In the genomic region with DNA sequence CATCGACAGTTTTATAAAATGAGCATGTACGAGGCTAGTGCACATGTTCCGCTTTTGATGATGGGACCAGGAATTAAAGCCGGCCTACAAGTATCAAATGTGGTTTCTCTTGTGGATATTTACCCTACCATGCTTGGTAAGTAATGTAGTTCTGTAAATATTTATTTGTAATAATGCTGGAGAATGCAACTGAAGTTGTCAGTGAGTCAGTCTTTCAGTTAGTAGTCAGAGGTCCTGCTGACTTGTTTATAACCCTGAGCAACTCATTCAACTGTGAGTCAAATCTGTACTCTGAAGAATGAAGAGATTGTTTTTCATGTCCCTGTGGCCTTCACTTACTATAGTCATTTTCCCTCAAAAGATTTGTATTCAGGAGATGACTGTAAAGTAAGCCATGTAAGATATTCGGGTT, we compare ENCODE assay signal across 10 cellular contexts. TPM values are rescaled to one million over a fixed set of nuclear protein-coding genes. Genes with fewer than 3 reads are reported as not detected.
DNase-seq lines count a peak whose midpoint lies in the region; ATAC-seq and TF ChIP-seq lines count a peak whose summit lies in the region.
"Had no signal": no experiment of that assay in that cellular context is flagged by ENCODE, and none has a peak within 500 bp of the region (broad histone marks: within the 10 kb centered on the region; RNA-seq: fewer than 3 reads in every experiment).

No MANE protein-coding gene starts in this region.

- H3K9me3 Mint-ChIP-seq in Calu3 (ENCODE audit: low read depth, unreplicated experiment): no peaks in the 10 kb centered on the region

- CTCF ChIA-PET in Calu3 (lab: Charles Lee): no interaction called here

- H3K36me3 Mint-ChIP-seq in Calu3 (ENCODE audit: insufficient read depth, unreplicated experiment): no peaks in the 10 kb centered on the region

- no peak overlapping the region for H3K27ac Mint-ChIP-seq in Calu3 (ENCODE audit: unreplicated experiment)

- no peak for TF ChIP-seq CTCF in Calu3 (IDR thresholded peaks at IDR 0.05; ENCODE audit: unreplicated experiment)

- H3K4me3 Mint-ChIP-seq in Calu3 (ENCODE audit: low read depth, unreplicated experiment): no peak overlapping the region

- DNase-seq in activated CD4-positive, CD25-positive, alpha-beta regulatory T cell treated with anti-CD3 and anti-CD28 coated beads, Interleukin-2, amount 50 U/mL, for 72 hours: no peak
- peak; percentile 32 for DNase-seq in pulmonary artery endothelial cell (ENCODE audit: low read depth, low spot score)
- DNase-seq in stimulated activated naive CD4-positive, alpha-beta T cell (lab: John Stamatoyannopoulos, UW): no peak
- no peak for DNase-seq in NCI-H446 (lab: John Stamatoyannopoulos, UW)
- DNase-seq in Calu3: no peak
- DNase-seq: activated CD4-positive, CD25-positive, alpha-beta regulatory T cell; stimulated activated CD4-positive, alpha-beta T cell treated with anti-CD3 and anti-CD28 coated beads, Interleukin-4, amount 100 ng/mL, for 24 hours had no signal

- no peaks in the 10 kb centered on the region for H3K4me1 Mint-ChIP-seq in Calu3 (ENCODE audit: low read depth, unreplicated experiment)

- intact Hi-C loops in Calu3 (cut with micrococcal nuclease; ENCODE audit: unreplicated experiment): no loop called here

- BruUV-seq in Calu3 (replicated peaks; lab: Mats Ljungman, UMichigan): no TSS peak

- no peaks in the 10 kb centered on the region for H3K27me3 Mint-ChIP-seq in Calu3 (ENCODE audit: unreplicated experiment)

- peak; percentile 94 to 96 for ATAC-seq in activated CD4-positive, CD25-positive, alpha-beta regulatory T cell treated with anti-CD3 and anti-CD28 coated beads, Interleukin-2, amount 50 U/mL, for 24 hours
- ATAC-seq in HG02763 (IDR thresholded peaks at IDR 0.05; ENCODE audit: unreplicated experiment) (peak; percentile 66), SK-N-SH treated with all-trans-retinoic acid at 6 μM for 48 hours (peak; percentile 65)

TF ChIP-seq in SK-N-SH treated with all-trans-retinoic acid at 6 μM for 48 hours, 23 proteins besides CTCF, POLR2A, EP300 and RAD21:
- TF ChIP-seq RARB (CRISPR knock-in tag; IDR thresholded peaks at IDR 0.05): no peak
- TF ChIP-seq ZNF8 (CRISPR knock-in tag; IDR thresholded peaks at IDR 0.05): no peak
- TF ChIP-seq ZNF70 (CRISPR knock-in tag; IDR thresholded peaks at IDR 0.05): no peak
- no peak for TF ChIP-seq ZC3H10 (CRISPR knock-in tag; IDR thresholded peaks at IDR 0.05)
- no peak for TF ChIP-seq ZFP3 (CRISPR knock-in tag; IDR thresholded peaks at IDR 0.05)
- no peak for TF ChIP-seq SNAI2 (CRISPR knock-in tag; IDR thresholded peaks at IDR 0.05)
- no peak for TF ChIP-seq CSDC2 (CRISPR knock-in tag; IDR thresholded peaks at IDR 0.05)
- no peak for TF ChIP-seq PPARA (CRISPR knock-in tag; IDR thresholded peaks at IDR 0.05; ENCODE audit: borderline replicate concordance)
- TF ChIP-seq, protein P1, sequence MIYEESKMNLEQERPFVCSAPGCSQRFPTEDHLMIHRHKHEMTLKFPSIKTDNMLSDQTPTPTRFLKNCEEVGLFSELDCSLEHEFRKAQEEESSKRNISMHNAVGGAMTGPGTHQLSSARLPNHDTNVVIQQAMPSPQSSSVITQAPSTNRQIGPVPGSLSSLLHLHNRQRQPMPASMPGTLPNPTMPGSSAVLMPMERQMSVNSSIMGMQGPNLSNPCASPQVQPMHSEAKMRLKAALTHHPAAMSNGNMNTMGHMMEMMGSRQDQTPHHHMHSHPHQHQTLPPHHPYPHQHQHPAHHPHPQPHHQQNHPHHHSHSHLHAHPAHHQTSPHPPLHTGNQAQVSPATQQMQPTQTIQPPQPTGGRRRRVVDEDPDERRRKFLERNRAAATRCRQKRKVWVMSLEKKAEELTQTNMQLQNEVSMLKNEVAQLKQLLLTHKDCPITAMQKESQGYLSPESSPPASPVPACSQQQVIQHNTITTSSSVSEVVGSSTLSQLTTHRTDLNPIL (CRISPR knock-in tag; IDR thresholded peaks at IDR 0.05; ENCODE audit: low read depth): no peak
- TF ChIP-seq ARNTL (CRISPR knock-in tag; IDR thresholded peaks at IDR 0.05; ENCODE audit: borderline replicate concordance, low read depth): no peak
- TF ChIP-seq TCF4 (CRISPR knock-in tag; IDR thresholded peaks at IDR 0.05; ENCODE audit: borderline replicate concordance): no peak
- TF ChIP-seq ZFP30 (CRISPR knock-in tag; IDR thresholded peaks at IDR 0.05): no peak
- TF ChIP-seq GLIS3 (CRISPR knock-in tag; IDR thresholded peaks at IDR 0.05): no peak
- TF ChIP-seq, protein P2, sequence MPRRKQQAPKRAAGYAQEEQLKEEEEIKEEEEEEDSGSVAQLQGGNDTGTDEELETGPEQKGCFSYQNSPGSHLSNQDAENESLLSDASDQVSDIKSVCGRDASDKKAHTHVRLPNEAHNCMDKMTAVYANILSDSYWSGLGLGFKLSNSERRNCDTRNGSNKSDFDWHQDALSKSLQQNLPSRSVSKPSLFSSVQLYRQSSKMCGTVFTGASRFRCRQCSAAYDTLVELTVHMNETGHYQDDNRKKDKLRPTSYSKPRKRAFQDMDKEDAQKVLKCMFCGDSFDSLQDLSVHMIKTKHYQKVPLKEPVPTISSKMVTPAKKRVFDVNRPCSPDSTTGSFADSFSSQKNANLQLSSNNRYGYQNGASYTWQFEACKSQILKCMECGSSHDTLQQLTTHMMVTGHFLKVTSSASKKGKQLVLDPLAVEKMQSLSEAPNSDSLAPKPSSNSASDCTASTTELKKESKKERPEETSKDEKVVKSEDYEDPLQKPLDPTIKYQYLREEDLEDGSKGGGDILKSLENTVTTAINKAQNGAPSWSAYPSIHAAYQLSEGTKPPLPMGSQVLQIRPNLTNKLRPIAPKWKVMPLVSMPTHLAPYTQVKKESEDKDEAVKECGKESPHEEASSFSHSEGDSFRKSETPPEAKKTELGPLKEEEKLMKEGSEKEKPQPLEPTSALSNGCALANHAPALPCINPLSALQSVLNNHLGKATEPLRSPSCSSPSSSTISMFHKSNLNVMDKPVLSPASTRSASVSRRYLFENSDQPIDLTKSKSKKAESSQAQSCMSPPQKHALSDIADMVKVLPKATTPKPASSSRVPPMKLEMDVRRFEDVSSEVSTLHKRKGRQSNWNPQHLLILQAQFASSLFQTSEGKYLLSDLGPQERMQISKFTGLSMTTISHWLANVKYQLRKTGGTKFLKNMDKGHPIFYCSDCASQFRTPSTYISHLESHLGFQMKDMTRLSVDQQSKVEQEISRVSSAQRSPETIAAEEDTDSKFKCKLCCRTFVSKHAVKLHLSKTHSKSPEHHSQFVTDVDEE (CRISPR knock-in tag; IDR thresholded peaks at IDR 0.05): no peak
- no peak for TF ChIP-seq ESRRG (CRISPR knock-in tag; IDR thresholded peaks at IDR 0.05)

RNA-seq across cellular contexts. Expression of gene GPR150, which starts 28.4 kb away (rescaled TPM):
- 0.20 and 0.32 TPM in 2 replicates for total RNA-seq in pulmonary artery endothelial cell
- total RNA-seq in Calu3 (2022): 0.17 and 0.24 TPM in 2 replicates

RNA-seq across cellular contexts. Expression of gene ARSK, which starts 36.6 kb away (rescaled TPM):
- total RNA-seq in pulmonary artery endothelial cell (7.5 and 8.2 TPM in 2 replicates), Calu3 (2022) (6.6 and 7.1 TPM in 2 replicates)

RNA-seq across cellular contexts. Expression of gene SKIC3, which starts 36.7 kb away (rescaled TPM):
- total RNA-seq in pulmonary artery endothelial cell (124 and 138 TPM in 2 replicates), Calu3 (2022) (93.0 and 102 TPM in 2 replicates)

RNA-seq across cellular contexts. Expression of gene RFESD, which starts 55.1 kb away (rescaled TPM):
- total RNA-seq in pulmonary artery endothelial cell: 1.3 and 1.8 TPM in 2 replicates
- 1.8 and 2.9 TPM in 2 replicates for total RNA-seq in Calu3 (2022)
